ENCODE assay signal across 25 cellular contexts in genomic region chr15:70024521-70024920, GRCh38.
A peak's percentile ranks its signal among the peaks of the same experiment; 100 is the strongest.
DNase-seq lines count a peak whose midpoint lies in the region; ATAC-seq, FAIRE-seq and TF ChIP-seq lines count a peak whose summit lies in the region.
"Had no signal": no experiment of that assay in that cellular context is flagged by ENCODE, and none has a peak within 500 bp of the region (broad histone marks: within the 10 kb centered on the region; RNA-seq: fewer than 3 reads in every experiment).

No MANE protein-coding gene starts in this region.

- H3K9ac ChIP-seq in GM23248 (0 out of 2 replicates have a peak overlapping the region, but pooled peaks have one; percentile 69), NT2/D1 (ENCODE audit: insufficient read length, low read depth) (peak overlapping the region; percentile 27)

- TF ChIP-seq CTCF in psoas muscle (IDR thresholded peaks at IDR 0.05) (no peak), pancreas (IDR thresholded peaks at IDR 0.05) (no peak)

- H2AFZ ChIP-seq in GM23248, result no peak overlapping the region; the same call in 1 of the 2 replicates

- peak overlapping the region; percentile 54 for H3K27ac Mint-ChIP-seq in central memory CD8-positive, alpha-beta T cell (ENCODE audit: low read depth)
- H3K27ac Mint-ChIP-seq: activated naive CD4-positive, alpha-beta T cell treated with anti-CD3 and anti-CD28 coated beads, Interleukin-2, amount 50 U/mL, for 24 hours; activated T-cell treated with anti-CD3 and anti-CD28 coated beads, Interleukin-2, amount 50 U/mL, for 24 hours; CD8-positive, alpha-beta T cell had no signal

- H3K27me3 ChIP-seq in GM23248 (replicated peaks; ENCODE audit: insufficient read depth), result no peaks in the 10 kb centered on the region
- H3K27me3 ChIP-seq in NT2/D1 (ENCODE audit: insufficient read depth, insufficient read length), result no peaks in the 10 kb centered on the region
- no peaks in the 10 kb centered on the region for H3K27me3 ChIP-seq in psoas muscle (ENCODE audit: insufficient read depth in 3 of 3, low read length in 2 of 3)
- no peaks in the 10 kb centered on the region for H3K27me3 ChIP-seq in pancreas
- H3K27me3 ChIP-seq: gastroesophageal sphincter had no signal

- peaks cover 21% of the 10 kb centered on the region for H3K4me1 Mint-ChIP-seq in central memory CD8-positive, alpha-beta T cell

- H3K4me1 ChIP-seq in GM23248 (ENCODE audit: insufficient read depth), result peaks cover 26% of the 10 kb centered on the region
- H3K4me1 ChIP-seq in NT2/D1 (ENCODE audit: insufficient read depth, insufficient read length), result peaks cover 23% of the 10 kb centered on the region
- H3K4me1 ChIP-seq in psoas muscle, result peaks cover 18% of the 10 kb centered on the region
- H3K4me1 ChIP-seq in pancreas, result peaks cover 0 to 6% (median 0%) of the 10 kb centered on the region in 3 donors

- DNase-seq in GM23248 (no peak), NT2/D1 (ENCODE audit: low read depth, low spot score) (no peak), psoas muscle (no peak), HEK293T (ENCODE audit: extremely low spot score) (no peak), pancreas (no peak)
- no peak for DNase-seq in central memory CD8-positive, alpha-beta T cell (ENCODE audit: low spot score in 2 of 2)
- DNase-seq: activated CD4-positive, CD25-positive, alpha-beta regulatory T cell; activated CD8-positive, alpha-beta T cell treated with anti-CD3 and anti-CD28 coated beads, Interleukin-2, amount 10 ng/mL, durations not matched to agents 7 days and 5 days; activated T-cell treated with anti-CD3 and anti-CD28 coated beads, Interleukin-2, amount 50 U/mL, for 24 hours; CD8-positive, alpha-beta T cell; effector memory CD4-positive, alpha-beta T cell; esophagus squamous epithelium; natural killer cell; NCI-H1417 treated with DMSO at 0.1 percent for 48 hours; NCI-H2171; NCI-H774; stimulated activated CD4-positive, alpha-beta T cell treated with anti-CD3 and anti-CD28 coated beads, Interleukin-2, amount 100 ng/mL, for 24 hours; stimulated activated naive CD8-positive, alpha-beta T cell treated with anti-CD3 and anti-CD28 coated beads, Interleukin-15, Interleukin-2, amounts not matched to agents 100 U/mL and 50 U/mL, for 24 hours; trophoblast cell had no signal

- no peak overlapping the region for H3K4me2 ChIP-seq in GM23248 (ENCODE audit: unreplicated experiment)

- H3K36me3 Mint-ChIP-seq in central memory CD8-positive, alpha-beta T cell (ENCODE audit: insufficient read depth), result peaks cover 7% of the 10 kb centered on the region
- H3K36me3 Mint-ChIP-seq: CD8-positive, alpha-beta T cell; natural killer cell had no signal

- H3K27me3 Mint-ChIP-seq in central memory CD8-positive, alpha-beta T cell, result peaks cover 8% of the 10 kb centered on the region
- H3K27me3 Mint-ChIP-seq: activated naive CD4-positive, alpha-beta T cell treated with anti-CD3 and anti-CD28 coated beads, Interleukin-2, amount 50 U/mL, for 24 hours; activated T-cell treated with anti-CD3 and anti-CD28 coated beads, Interleukin-2, amount 50 U/mL, for 24 hours had no signal

- POLR2A ChIA-PET in HEK293T (lab: Yijun Ruan, JAX), result no interaction called here

- H3K4me3 Mint-ChIP-seq in central memory CD8-positive, alpha-beta T cell, result no peak overlapping the region
- H3K4me3 Mint-ChIP-seq: activated CD8-positive, alpha-beta T cell treated with anti-CD3 and anti-CD28 coated beads, Interleukin-2, amount 10 ng/mL, durations not matched to agents 7 days and 5 days; activated naive CD4-positive, alpha-beta T cell treated with anti-CD3 and anti-CD28 coated beads, Interleukin-2, amount 50 U/mL, for 24 hours; activated T-cell treated with anti-CD3 and anti-CD28 coated beads, Interleukin-2, amount 50 U/mL, for 24 hours; CD8-positive, alpha-beta T cell had no signal

- ATAC-seq in central memory CD8-positive, alpha-beta T cell (replicated peaks; ENCODE audit: extremely low read depth, poor library complexity, severe bottlenecking), result no peak
- ATAC-seq in psoas muscle (peak in 3 of 4 donors; percentile 4 to 34 (median 28)), GM19452 (IDR thresholded peaks at IDR 0.05; ENCODE audit: unreplicated experiment) (no peak), pancreas (no peak)
- ATAC-seq: activated CD8-positive, alpha-beta T cell treated with anti-CD3 and anti-CD28 coated beads, Interleukin-2, amount 10 ng/mL, durations not matched to agents 7 days and 5 days; CD8-positive, alpha-beta T cell; HCT116; HepG2; natural killer cell; stimulated activated naive CD8-positive, alpha-beta T cell treated with anti-CD3 and anti-CD28 coated beads, Interleukin-15, Interleukin-2, amounts not matched to agents 100 U/mL and 50 U/mL, for 24 hours had no signal

- H3K9me3 ChIP-seq in GM23248 (ENCODE audit: low read depth), result no peaks in the 10 kb centered on the region
- no peaks in the 10 kb centered on the region for H3K9me3 ChIP-seq in NT2/D1 (ENCODE audit: insufficient read depth, low read length)
- no peaks in the 10 kb centered on the region for H3K9me3 ChIP-seq in psoas muscle
- H3K9me3 ChIP-seq in pancreas, result no peaks in the 10 kb centered on the region
- H3K9me3 ChIP-seq: esophagus squamous epithelium, gastroesophageal sphincter had no signal

- H3K9me3 Mint-ChIP-seq in central memory CD8-positive, alpha-beta T cell, result no peaks in the 10 kb centered on the region
- H3K9me3 Mint-ChIP-seq: activated naive CD4-positive, alpha-beta T cell treated with anti-CD3 and anti-CD28 coated beads, Interleukin-2, amount 50 U/mL, for 24 hours; activated T-cell treated with anti-CD3 and anti-CD28 coated beads, Interleukin-2, amount 50 U/mL, for 24 hours; CD8-positive, alpha-beta T cell; natural killer cell had no signal

- peak overlapping the region; percentile 88 for H3K27ac ChIP-seq in GM23248
- no peak overlapping the region for H3K27ac ChIP-seq in psoas muscle
- no peak overlapping the region for H3K27ac ChIP-seq in pancreas

- in situ Hi-C loops in GM23248 (cut with MboI), result no loop called here

- peaks cover 13% of the 10 kb centered on the region for H3F3A ChIP-seq in GM23248 (ENCODE audit: insufficient read depth)

- CTCF ChIA-PET in HEK293T (lab: Yijun Ruan, JAX), result interaction anchor here (1.2 kb wide), 1 partner anchor 17 kb away, joined by 4 read pairs; no protein-coding TSS in a partner anchor

- WGBS in GM23248 (ENCODE audit: low coverage in 1 of 2, low lambda C conversion rate in 2 of 2, missing lambda C conversion rate in 2 of 2), 2 experiments, result 84 to 93% methylated on average over 11 to 18 of the region's 18 CpGs
- 66 to 85% (median 71%) methylated on average over 17 to 18 of the region's 18 CpGs for WGBS in psoas muscle, 3 donors
- 77 to 80% methylated on average over 18 of the region's 18 CpGs for WGBS in pancreas, 2 donors

- no peaks in the 10 kb centered on the region for H3K79me2 ChIP-seq in GM23248 (ENCODE audit: insufficient read depth)

- intact Hi-C loops in psoas muscle (cut with DNase I) (no loop called here), pancreas (cut with DNase I) (no loop called here)

- H3K36me3 ChIP-seq in GM23248 (ENCODE audit: low read depth) (no peaks in the 10 kb centered on the region), NT2/D1 (ENCODE audit: insufficient read depth, insufficient read length, low read length) (no peaks in the 10 kb centered on the region), psoas muscle (ENCODE audit: insufficient read depth in 1 of 2, low read depth in 1 of 2) (no peaks in the 10 kb centered on the region), pancreas (no peaks in the 10 kb centered on the region)
- H3K36me3 ChIP-seq: esophagus squamous epithelium, gastroesophageal sphincter had no signal

- H4K20me1 ChIP-seq in GM23248 (ENCODE audit: insufficient read depth), result no peaks in the 10 kb centered on the region

- H3K9me2 ChIP-seq in GM23248 (ENCODE audit: insufficient read depth), result no peaks in the 10 kb centered on the region

- H3K4me3 ChIP-seq in GM23248 (no peak overlapping the region), NT2/D1 (ENCODE audit: insufficient read length, low read depth) (no peak overlapping the region), psoas muscle (no peak overlapping the region), pancreas (no peak overlapping the region)
- H3K4me3 ChIP-seq: gastroesophageal sphincter had no signal

- no peak for FAIRE-seq in pancreas (lab: Jason Lieb, UNC)
- FAIRE-seq: astrocyte, HepG2 had no signal

TF ChIP-seq in HEK293T, 16 proteins besides CTCF, POLR2A, EP300 and RAD21:
- TF ChIP-seq ARNT (IDR thresholded peaks at IDR 0.05), result no peak
- no peak for TF ChIP-seq ELF4 (IDR thresholded peaks at IDR 0.05)
- no peak for TF ChIP-seq ZNF384 (IDR thresholded peaks at IDR 0.05)
- TF ChIP-seq SP1 (IDR thresholded peaks at IDR 0.05), result no peak
- TF ChIP-seq TARDBP (IDR thresholded peaks at IDR 0.05), result no peak
- TF ChIP-seq LEF1 (IDR thresholded peaks at IDR 0.05; ENCODE audit: borderline replicate concordance), result no peak
- TF ChIP-seq CTBP1 (IDR thresholded peaks at IDR 0.05; ENCODE audit: borderline replicate concordance), result no peak
- TF ChIP-seq FOXA1 (IDR thresholded peaks at IDR 0.05), result no peak
- TF ChIP-seq NFRKB (IDR thresholded peaks at IDR 0.05), result no peak
- TF ChIP-seq L3MBTL2 (conservative IDR thresholded peaks at IDR 0.05), result no peak
- TF ChIP-seq PKNOX1 (IDR thresholded peaks at IDR 0.05), result no peak
- no peak for TF ChIP-seq HDGF (IDR thresholded peaks at IDR 0.05; ENCODE audit: borderline replicate concordance)
- TF ChIP-seq BHLHE40 (IDR thresholded peaks at IDR 0.05; ENCODE audit: borderline replicate concordance), result no peak
- TF ChIP-seq FOXK2 (IDR thresholded peaks at IDR 0.05), result no peak
- no peak for TF ChIP-seq FOXM1 (IDR thresholded peaks at IDR 0.05; ENCODE audit: borderline replicate concordance)
- no peak for TF ChIP-seq SUZ12 (IDR thresholded peaks at IDR 0.05)

Comparison
In these comparisons a context has a peak if more than half of its experiments do, and no peak if none do; other contexts are left out.
1. ATAC-seq: peak in psoas muscle (3 of 4); none in central memory CD8-positive, alpha-beta T cell (single experiment), GM19452 (single experiment) and pancreas (0 of 4).